In genomic region chr1:156811171-156811570, GRCh38 we compare ENCODE assay signal across 20 cellular contexts. TPM values are rescaled to one million over a fixed set of nuclear protein-coding genes. Genes with fewer than 3 reads are reported as not detected.
DNase-seq lines count a peak whose midpoint lies in the region; ATAC-seq, FAIRE-seq and TF ChIP-seq lines count a peak whose summit lies in the region.
"Had no signal": no experiment of that assay in that cellular context is flagged by ENCODE, and none has a peak within 500 bp of the region (broad histone marks: within the 10 kb centered on the region; RNA-seq: fewer than 3 reads in every experiment).

No MANE protein-coding gene starts in this region.

- TF ChIP-seq CTCF in K562 (IDR thresholded peaks at IDR 0.05 in 2 of 3, conservative IDR thresholded peaks at IDR 0.05 in 1 of 3; ENCODE audit: insufficient read depth in 2 of 3, low read depth in 1 of 3, low read length in 3 of 3), result no peak
- no peak for TF ChIP-seq CTCF in hepatocyte (IDR thresholded peaks at IDR 0.05; ENCODE audit: poor library complexity)

- BruUV-seq in K562 (replicated peaks; lab: Mats Ljungman, UMichigan), result no TSS peak

- H3K27me3 ChIP-seq in K562 (ENCODE audit: control insufficient read depth in 2 of 2, insufficient read depth in 2 of 2, low read length in 2 of 2) (no peaks in the 10 kb centered on the region), hepatocyte (peaks cover 6% of the 10 kb centered on the region)
- H3K27me3 ChIP-seq: brain microvascular endothelial cell, colonic mucosa had no signal

- H3K4me2 ChIP-seq in K562 (ENCODE audit: insufficient read depth, low read length), result 0 out of 2 replicates have a peak overlapping the region, but pooled peaks have one; percentile 18
- no peak overlapping the region for H3K4me2 ChIP-seq in hepatocyte

- no peak for DNase-seq in activated naive CD4-positive, alpha-beta T cell treated with anti-CD3 and anti-CD28 coated beads, Interleukin-2, amount 10 ng/mL, durations not matched to agents 7 days and 5 days
- DNase-seq in activated naive CD4-positive, alpha-beta T cell (lab: John Stamatoyannopoulos, UW), result no peak
- DNase-seq in T-cell, result no peak
- DNase-seq in K562 (ENCODE audit: extremely low read depth in 1 of 4, low spot score in 3 of 4), result no peak
- DNase-seq in sciatic nerve (ENCODE audit: low spot score), result peak; percentile 54
- DNase-seq in NCI-H1092 treated with DMSO at 0.1 percent for 48 hours (lab: John Stamatoyannopoulos, UW), result no peak
- DNase-seq in hepatocyte (ENCODE audit: low spot score), result no peak
- no peak for DNase-seq in SHP77 treated with DMSO at 0.1 percent for 48 hours (lab: John Stamatoyannopoulos, UW)
- DNase-seq: brain microvascular endothelial cell; colonic mucosa; head of caudate nucleus; MM.1S; NCI-H1694 treated with DMSO at 0.1 percent for 48 hours; NCI-H2227 treated with DMSO at 0.1 percent for 48 hours; stimulated activated CD4-positive, alpha-beta T cell treated with anti-CD3 and anti-CD28 coated beads, Interleukin-2, amount 100 ng/mL, for 24 hours had no signal

- H3K27ac ChIP-seq in K562 (ENCODE audit: extremely low read depth, low read depth, low read length) (no peak overlapping the region), hepatocyte (no peak overlapping the region)
- H3K27ac ChIP-seq: brain microvascular endothelial cell, colonic mucosa had no signal

- POLR2A ChIA-PET in T-cell (lab: Charles Lee) (no interaction called here), K562 (lab: Yijun Ruan, JAX) (interaction anchor here (1.6 kb wide), 1 partner anchor 19 kb away, joined by 3 read pairs; no protein-coding TSS in a partner anchor)

- in situ Hi-C loops in K562 (cut with MboI), result no loop called here

- TF ChIP-seq RAD21 in K562 (CRISPR knock-in tag; conservative IDR thresholded peaks at IDR 0.05 in 1 of 2, IDR thresholded peaks at IDR 0.05 in 1 of 2), result no peak

- H3K4me1 Mint-ChIP-seq in activated naive CD4-positive, alpha-beta T cell treated with anti-CD3 and anti-CD28 coated beads, Interleukin-2, amount 10 ng/mL, durations not matched to agents 7 days and 5 days, result peaks cover 88% of the 10 kb centered on the region
- peaks cover 61 to 75% (median 69%) of the 10 kb centered on the region in 3 donors for H3K4me1 Mint-ChIP-seq in T-cell

- 45% methylated on average over 4 of the region's 4 CpGs for WGBS in K562 (ENCODE audit: insufficient coverage, low coverage, missing lambda C conversion rate)
- 53% methylated on average over 4 of the region's 4 CpGs for WGBS in hepatocyte (ENCODE audit: low lambda C conversion rate, missing lambda C conversion rate)

- no peaks in the 10 kb centered on the region for H3K9me1 ChIP-seq in K562 (ENCODE audit: control insufficient read depth, insufficient read depth, low read length)

- H4K20me1 ChIP-seq in K562 (replicated peaks; ENCODE audit: control insufficient read depth, insufficient read depth, low read length), result no peaks in the 10 kb centered on the region
- H4K20me1 ChIP-seq in hepatocyte (ENCODE audit: insufficient read depth, poor library complexity, severe bottlenecking), result no peaks in the 10 kb centered on the region

- no peak overlapping the region for H3K4me3 Mint-ChIP-seq in activated naive CD4-positive, alpha-beta T cell treated with anti-CD3 and anti-CD28 coated beads, Interleukin-2, amount 10 ng/mL, durations not matched to agents 7 days and 5 days
- H3K4me3 Mint-ChIP-seq in T-cell, result no peak overlapping the region

- CTCF ChIA-PET in activated naive CD4-positive, alpha-beta T cell treated with anti-CD3 and anti-CD28 coated beads, Interleukin-2, amount 10 ng/mL, durations not matched to agents 7 days and 5 days (lab: Charles Lee), result interaction anchor here (5.7 to 6.7 kb wide), 2 partner anchors 14 to 50 kb away, joined by 36 to 58 read pairs; partner anchors contain the start of gene NTRK1
- CTCF ChIA-PET in T-cell (lab: Charles Lee) (no interaction called here), K562 (lab: Yijun Ruan, JAX; ENCODE audit: low intra/inter-chr PET ratio) (no interaction called here)

- peak overlapping the region; percentile 1 for H3K27ac Mint-ChIP-seq in activated naive CD4-positive, alpha-beta T cell treated with anti-CD3 and anti-CD28 coated beads, Interleukin-2, amount 10 ng/mL, durations not matched to agents 7 days and 5 days
- peak overlapping the region; percentile 50 to 98 for H3K27ac Mint-ChIP-seq in T-cell
- H3K27ac Mint-ChIP-seq: type B pancreatic cell had no signal

- intact Hi-C loops in K562 (cut with micrococcal nuclease), result no loop called here
- intact Hi-C loops in sciatic nerve (cut with DNase I), result no loop called here

- H3K36me3 ChIP-seq in K562 (ENCODE audit: control insufficient read depth, insufficient read depth, low read length) (peaks cover 25% of the 10 kb centered on the region; the same call in 2 of the 3 replicates), hepatocyte (replicated peaks; ENCODE audit: insufficient read depth, low read depth) (no peaks in the 10 kb centered on the region)
- H3K36me3 ChIP-seq: brain microvascular endothelial cell, colonic mucosa had no signal

- H3K4me1 ChIP-seq in K562 (replicated peaks in 1 of 2; ENCODE audit: control insufficient read depth in 2 of 2, insufficient read depth in 2 of 2, low read length in 2 of 2), result peaks cover 50 to 52% of the 10 kb centered on the region in 2 experiments
- peaks cover 20% of the 10 kb centered on the region for H3K4me1 ChIP-seq in hepatocyte (ENCODE audit: insufficient read depth)

- no peaks in the 10 kb centered on the region for H3K27me3 Mint-ChIP-seq in activated naive CD4-positive, alpha-beta T cell treated with anti-CD3 and anti-CD28 coated beads, Interleukin-2, amount 10 ng/mL, durations not matched to agents 7 days and 5 days
- no peaks in the 10 kb centered on the region for H3K27me3 Mint-ChIP-seq in T-cell

- no peak overlapping the region for H3K4me3 ChIP-seq in K562
- no peak overlapping the region for H3K4me3 ChIP-seq in hepatocyte
- H3K4me3 ChIP-seq: colonic mucosa had no signal

- no peaks in the 10 kb centered on the region for H3K9me2 ChIP-seq in hepatocyte (replicated peaks; ENCODE audit: insufficient read depth)

- peaks cover 71% of the 10 kb centered on the region for H3K36me3 Mint-ChIP-seq in activated naive CD4-positive, alpha-beta T cell treated with anti-CD3 and anti-CD28 coated beads, Interleukin-2, amount 10 ng/mL, durations not matched to agents 7 days and 5 days
- H3K36me3 Mint-ChIP-seq in T-cell, result peaks cover 46% of the 10 kb centered on the region
- H3K36me3 Mint-ChIP-seq: type B pancreatic cell had no signal

- H3K9me3 ChIP-seq in K562 (replicated peaks; ENCODE audit: control insufficient read depth, insufficient read depth, low read depth, low read length) (no peaks in the 10 kb centered on the region), hepatocyte (ENCODE audit: low read depth) (no peaks in the 10 kb centered on the region)
- H3K9me3 ChIP-seq: colonic mucosa had no signal

- FAIRE-seq in K562 (lab: Jason Lieb, UNC), result no peak

- no peak for TF ChIP-seq EP300 in K562 (IDR thresholded peaks at IDR 0.05; ENCODE audit: low read length)

- H2AFZ ChIP-seq in K562 (ENCODE audit: low read depth, low read length) (no peak overlapping the region), hepatocyte (no peak overlapping the region)

- H3K79me2 ChIP-seq in K562 (ENCODE audit: control insufficient read depth, insufficient read depth, low read length) (peaks cover 20% of the 10 kb centered on the region), hepatocyte (no peaks in the 10 kb centered on the region)

- ATAC-seq in T-cell (replicated peaks in 1 of 4) (no peak), K562 (no peak), sciatic nerve (no peak)

- TF ChIP-seq POLR2A in K562 (conservative IDR thresholded peaks at IDR 0.05), result no peak

- peak overlapping the region in 1 of 2 experiments; percentile 56; a peak in 1 of 4 replicates for H3K9ac ChIP-seq in K562 (ENCODE audit: insufficient read depth in 1 of 2, low read depth in 2 of 2, low read length in 2 of 2)

- H3K9me3 Mint-ChIP-seq in activated naive CD4-positive, alpha-beta T cell treated with anti-CD3 and anti-CD28 coated beads, Interleukin-2, amount 10 ng/mL, durations not matched to agents 7 days and 5 days, result no peaks in the 10 kb centered on the region
- no peaks in the 10 kb centered on the region for H3K9me3 Mint-ChIP-seq in T-cell
- H3K9me3 Mint-ChIP-seq: type B pancreatic cell had no signal

RNA-seq across cellular contexts. Expression of gene SH2D2A, which starts 5.5 kb away (rescaled TPM):
- total RNA-seq in T-cell (100 to 1,000 TPM in 1 of 5 donors, 10 to 100 TPM in 4; 42.8 to 110 (median 66.8) TPM), K562 (2014; rRNA removed) (27.7 and 36.0 TPM in 2 replicates), K562 (2014; rRNA removed; fragmentation: Illumina TruSeq; extraction: Trizol) (4.8 and 6.9 TPM in 2 replicates), K562 (2015; rRNA removed; fragmentation: Illumina TruSeq; extraction: Trizol) (6.3 and 8.4 TPM in 2 replicates), K562 (2021) (33.6 TPM in 2 replicates), sciatic nerve (1.6 TPM), hepatocyte (0.60 and 2.6 TPM in 2 replicates)
- 15.3 and 26.9 TPM in 2 replicates for total RNA-seq in K562 (2011; cell fraction: chromatin; rRNA removed; ENCODE audit: low replicate concordance)
- total RNA-seq in K562 (2011; cell fraction: nucleolus; rRNA removed), result 16.2 and 18.2 TPM in 2 replicates
- 20.7 and 27.8 TPM in 2 replicates for total RNA-seq in K562 (2011; cell fraction: nucleoplasm; rRNA removed)
- polyA plus RNA-seq in K562 (2011; rRNA removed) (5.7 and 9.7 TPM in 2 replicates), K562 (2014; fragmentation: Illumina TruSeq; extraction: Trizol) (20.0 and 21.2 TPM in 2 replicates), K562 (2014; fragmentation: Nextera tagmentation; extraction: Ambion mirVana) (1 to 10 TPM in 1 of 2 experiments, under 1 TPM in 1; 0.89 to 1.1 TPM), K562 (2014; rRNA removed) (20.8 and 21.4 TPM in 2 replicates), hepatocyte (0.18 TPM in 1 of 2 replicates, not detected in the other)
- polyA plus RNA-seq in K562 (2011; cell fraction: cytosol; rRNA removed), result 12.6 and 29.0 TPM in 2 replicates
- polyA plus RNA-seq in K562 (2011; cell fraction: nucleus; rRNA removed), result 10.6 and 25.9 TPM in 2 replicates
- 30.7 and 34.5 TPM in 2 replicates for polyA plus RNA-seq in K562 (2012)
- polyA minus RNA-seq in K562 (2011; rRNA and poly(A)+ RNA removed), result 2.2 and 4.8 TPM in 2 replicates
- polyA minus RNA-seq in K562 (2011; cell fraction: cytosol; rRNA and poly(A)+ RNA removed), result 11.6 and 16.2 TPM in 2 replicates
- polyA minus RNA-seq in K562 (2011; cell fraction: nucleus; rRNA and poly(A)+ RNA removed), result 10.4 and 13.3 TPM in 2 replicates
- total RNA-seq: myocyte, skeletal muscle tissue had no signal

RNA-seq across cellular contexts. Expression of gene PRCC, which starts 43.8 kb away (rescaled TPM):
- total RNA-seq in T-cell (10 to 100 TPM; 55.3 to 67.7 (median 65.4) TPM), K562 (2014; rRNA removed) (51.0 and 86.2 TPM in 2 replicates), K562 (2014; rRNA removed; fragmentation: Illumina TruSeq; extraction: Trizol) (32.1 and 35.1 TPM in 2 replicates), K562 (2015; rRNA removed; fragmentation: Illumina TruSeq; extraction: Trizol) (35.8 and 41.1 TPM in 2 replicates), K562 (2021) (85.3 and 89.5 TPM in 2 replicates), sciatic nerve (52.8 TPM), hepatocyte (35.9 and 45.0 TPM in 2 replicates)
- 111 and 116 TPM in 2 replicates for total RNA-seq in K562 (2011; cell fraction: chromatin; rRNA removed; ENCODE audit: low replicate concordance)
- 71.5 and 89.1 TPM in 2 replicates for total RNA-seq in K562 (2011; cell fraction: nucleolus; rRNA removed)
- total RNA-seq in K562 (2011; cell fraction: nucleoplasm; rRNA removed), result 86.8 and 90.6 TPM in 2 replicates
- polyA plus RNA-seq in K562 (2011; rRNA removed) (38.8 and 70.2 TPM in 2 replicates), K562 (2014; fragmentation: Illumina TruSeq; extraction: Trizol) (133 and 201 TPM in 2 replicates), K562 (2014; fragmentation: Nextera tagmentation; extraction: Ambion mirVana) (10 to 100 TPM; 23.9 to 25.5 TPM), K562 (2014; rRNA removed) (53.6 and 68.0 TPM in 2 replicates), hepatocyte (85.2 and 108 TPM in 2 replicates)
- 75.7 and 85.5 TPM in 2 replicates for polyA plus RNA-seq in K562 (2011; cell fraction: cytosol; rRNA removed)
- polyA plus RNA-seq in K562 (2011; cell fraction: nucleus; rRNA removed), result 64.3 and 89.5 TPM in 2 replicates
- polyA plus RNA-seq in K562 (2012), result 58.6 and 81.0 TPM in 2 replicates
- polyA minus RNA-seq in K562 (2011; rRNA and poly(A)+ RNA removed), result 66.4 and 76.9 TPM in 2 replicates
- polyA minus RNA-seq in K562 (2011; cell fraction: cytosol; rRNA and poly(A)+ RNA removed), result 41.1 and 58.4 TPM in 2 replicates
- 21.8 and 33.0 TPM in 2 replicates for polyA minus RNA-seq in K562 (2011; cell fraction: nucleus; rRNA and poly(A)+ RNA removed)

RNA-seq across cellular contexts. Expression of gene INSRR, which starts 47.7 kb away (rescaled TPM):
- total RNA-seq in T-cell, result under 1 TPM in 1 of 5 donors, not detected in 4; 0.07 TPM
- 0.14 and 1.6 TPM in 2 replicates for total RNA-seq in K562 (2011; cell fraction: chromatin; rRNA removed; ENCODE audit: low replicate concordance)
- 0.66 and 0.67 TPM in 2 replicates for total RNA-seq in K562 (2011; cell fraction: nucleolus; rRNA removed)
- total RNA-seq in K562 (2011; cell fraction: nucleoplasm; rRNA removed), result 0.44 and 0.46 TPM in 2 replicates
- total RNA-seq in K562 (2014; rRNA removed), result 0.08 TPM in 1 of 2 replicates, not detected in the other
- total RNA-seq in K562 (2014; rRNA removed; fragmentation: Illumina TruSeq; extraction: Trizol), result 0.04 TPM in 1 of 2 replicates, not detected in the other
- total RNA-seq in K562 (2015; rRNA removed; fragmentation: Illumina TruSeq; extraction: Trizol), result 0.04 and 0.07 TPM in 2 replicates
- total RNA-seq in K562 (2021), result 0.18 TPM in 2 replicates
- 0.06 and 0.07 TPM in 2 replicates for polyA plus RNA-seq in K562 (2011; rRNA removed)
- 0.04 and 0.16 TPM in 2 replicates for polyA plus RNA-seq in K562 (2011; cell fraction: cytosol; rRNA removed)
- 0.44 and 1.7 TPM in 2 replicates for polyA plus RNA-seq in K562 (2011; cell fraction: nucleus; rRNA removed)
- 0.25 and 0.83 TPM in 2 replicates for polyA plus RNA-seq in K562 (2012)
- polyA plus RNA-seq in K562 (2014; fragmentation: Illumina TruSeq; extraction: Trizol), result 0.03 and 0.06 TPM in 2 replicates
- not detected for polyA plus RNA-seq in K562 (2014; fragmentation: Nextera tagmentation; extraction: Ambion mirVana)
- polyA plus RNA-seq in K562 (2014; rRNA removed), result 0.07 and 0.12 TPM in 2 replicates
- polyA minus RNA-seq in K562 (2011; rRNA and poly(A)+ RNA removed), result 0.09 and 0.21 TPM in 2 replicates
- polyA minus RNA-seq in K562 (2011; cell fraction: cytosol; rRNA and poly(A)+ RNA removed), result not detected in 2 replicates
- polyA minus RNA-seq in K562 (2011; cell fraction: nucleus; rRNA and poly(A)+ RNA removed), result 0.33 and 0.81 TPM in 2 replicates
- total RNA-seq in sciatic nerve, result 0.40 TPM
- total RNA-seq in hepatocyte, result not detected in 2 replicates
- polyA plus RNA-seq in hepatocyte, result not detected in 2 replicates
- total RNA-seq: activated CD8-positive, alpha-beta memory T cell treated with anti-CD3 and anti-CD28 coated beads for 36 hours; colonic mucosa; lower leg skin had no signal

RNA-seq across cellular contexts. Expression of gene NTRK1, which starts 49.5 kb away (rescaled TPM):
- 1 to 10 TPM in 1 of 5 donors, under 1 TPM in 4; 0.36 to 1.2 (median 0.60) TPM for total RNA-seq in T-cell
- 54.2 and 208 TPM in 2 replicates for total RNA-seq in K562 (2011; cell fraction: chromatin; rRNA removed; ENCODE audit: low replicate concordance)
- total RNA-seq in K562 (2011; cell fraction: nucleolus; rRNA removed), result 116 and 182 TPM in 2 replicates
- 78.5 and 79.4 TPM in 2 replicates for total RNA-seq in K562 (2011; cell fraction: nucleoplasm; rRNA removed)
- 22.4 and 23.1 TPM in 2 replicates for total RNA-seq in K562 (2014; rRNA removed)
- 3.3 and 4.8 TPM in 2 replicates for total RNA-seq in K562 (2014; rRNA removed; fragmentation: Illumina TruSeq; extraction: Trizol)
- total RNA-seq in K562 (2015; rRNA removed; fragmentation: Illumina TruSeq; extraction: Trizol), result 4.0 and 4.2 TPM in 2 replicates
- 28.0 and 30.0 TPM in 2 replicates for total RNA-seq in K562 (2021)
- 18.2 and 21.5 TPM in 2 replicates for polyA plus RNA-seq in K562 (2011; rRNA removed)
- polyA plus RNA-seq in K562 (2011; cell fraction: cytosol; rRNA removed), result 16.8 and 66.3 TPM in 2 replicates
- polyA plus RNA-seq in K562 (2011; cell fraction: nucleus; rRNA removed), result 93.6 and 258 TPM in 2 replicates
- polyA plus RNA-seq in K562 (2012), result 23.1 and 95.0 TPM in 2 replicates
- polyA plus RNA-seq in K562 (2014; fragmentation: Illumina TruSeq; extraction: Trizol), result 7.9 and 16.1 TPM in 2 replicates
- 1 to 10 TPM in 1 of 2 experiments, under 1 TPM in 1; 0.46 to 2.3 TPM for polyA plus RNA-seq in K562 (2014; fragmentation: Nextera tagmentation; extraction: Ambion mirVana)
- polyA plus RNA-seq in K562 (2014; rRNA removed), result 23.3 and 26.2 TPM in 2 replicates
- 5.4 and 15.6 TPM in 2 replicates for polyA minus RNA-seq in K562 (2011; rRNA and poly(A)+ RNA removed)
- polyA minus RNA-seq in K562 (2011; cell fraction: cytosol; rRNA and poly(A)+ RNA removed), result 13.1 and 24.5 TPM in 2 replicates
- polyA minus RNA-seq in K562 (2011; cell fraction: nucleus; rRNA and poly(A)+ RNA removed), result 19.4 and 42.9 TPM in 2 replicates
- 1.8 TPM for total RNA-seq in sciatic nerve
- 0.13 TPM in 1 of 2 replicates, not detected in the other for total RNA-seq in hepatocyte
- polyA plus RNA-seq in hepatocyte, result not detected in 2 replicates

RNA-seq across cellular contexts. Expression of gene HDGF, which starts 59.7 kb away (rescaled TPM):
- total RNA-seq in T-cell (100 to 1,000 TPM in 2 of 5 donors, 10 to 100 TPM in 3; 72.9 to 108 (median 90.3) TPM), K562 (2014; rRNA removed) (470 and 501 TPM in 2 replicates), K562 (2014; rRNA removed; fragmentation: Illumina TruSeq; extraction: Trizol) (400 and 403 TPM in 2 replicates), K562 (2015; rRNA removed; fragmentation: Illumina TruSeq; extraction: Trizol) (392 and 404 TPM in 2 replicates), K562 (2021) (390 and 425 TPM in 2 replicates), sciatic nerve (112 TPM), hepatocyte (160 and 192 TPM in 2 replicates)
- total RNA-seq in K562 (2011; cell fraction: chromatin; rRNA removed; ENCODE audit: low replicate concordance), result 54.5 and 99.5 TPM in 2 replicates
- 73.4 and 78.6 TPM in 2 replicates for total RNA-seq in K562 (2011; cell fraction: nucleolus; rRNA removed)
- 87.7 and 114 TPM in 2 replicates for total RNA-seq in K562 (2011; cell fraction: nucleoplasm; rRNA removed)
- polyA plus RNA-seq in K562 (2011; rRNA removed) (224 and 310 TPM in 2 replicates), K562 (2014; fragmentation: Illumina TruSeq; extraction: Trizol) (507 and 601 TPM in 2 replicates), K562 (2014; fragmentation: Nextera tagmentation; extraction: Ambion mirVana) (10 to 100 TPM; 38.8 to 41.8 TPM), K562 (2014; rRNA removed) (358 and 372 TPM in 2 replicates), hepatocyte (153 and 166 TPM in 2 replicates)
- 174 and 175 TPM in 2 replicates for polyA plus RNA-seq in K562 (2011; cell fraction: cytosol; rRNA removed)
- 182 and 185 TPM in 2 replicates for polyA plus RNA-seq in K562 (2011; cell fraction: nucleus; rRNA removed)
- 190 and 267 TPM in 2 replicates for polyA plus RNA-seq in K562 (2012)
- 142 and 177 TPM in 2 replicates for polyA minus RNA-seq in K562 (2011; rRNA and poly(A)+ RNA removed)
- 120 and 140 TPM in 2 replicates for polyA minus RNA-seq in K562 (2011; cell fraction: cytosol; rRNA and poly(A)+ RNA removed)
- 33.7 and 57.2 TPM in 2 replicates for polyA minus RNA-seq in K562 (2011; cell fraction: nucleus; rRNA and poly(A)+ RNA removed)
